ENCODE assay signal across 1 cellular context in genomic region chrX:119234931-119235555, GRCh38.
TF ChIP-seq lines count a peak whose summit lies in the region.

No MANE protein-coding gene starts in this region.

TF ChIP-seq in A549, 52 proteins besides CTCF, POLR2A, EP300 and RAD21 (continued from another document):
- TF ChIP-seq MAFK (IDR thresholded peaks at IDR 0.05; ENCODE audit: partially characterized antibody), result no peak
